In the genomic region with DNA sequence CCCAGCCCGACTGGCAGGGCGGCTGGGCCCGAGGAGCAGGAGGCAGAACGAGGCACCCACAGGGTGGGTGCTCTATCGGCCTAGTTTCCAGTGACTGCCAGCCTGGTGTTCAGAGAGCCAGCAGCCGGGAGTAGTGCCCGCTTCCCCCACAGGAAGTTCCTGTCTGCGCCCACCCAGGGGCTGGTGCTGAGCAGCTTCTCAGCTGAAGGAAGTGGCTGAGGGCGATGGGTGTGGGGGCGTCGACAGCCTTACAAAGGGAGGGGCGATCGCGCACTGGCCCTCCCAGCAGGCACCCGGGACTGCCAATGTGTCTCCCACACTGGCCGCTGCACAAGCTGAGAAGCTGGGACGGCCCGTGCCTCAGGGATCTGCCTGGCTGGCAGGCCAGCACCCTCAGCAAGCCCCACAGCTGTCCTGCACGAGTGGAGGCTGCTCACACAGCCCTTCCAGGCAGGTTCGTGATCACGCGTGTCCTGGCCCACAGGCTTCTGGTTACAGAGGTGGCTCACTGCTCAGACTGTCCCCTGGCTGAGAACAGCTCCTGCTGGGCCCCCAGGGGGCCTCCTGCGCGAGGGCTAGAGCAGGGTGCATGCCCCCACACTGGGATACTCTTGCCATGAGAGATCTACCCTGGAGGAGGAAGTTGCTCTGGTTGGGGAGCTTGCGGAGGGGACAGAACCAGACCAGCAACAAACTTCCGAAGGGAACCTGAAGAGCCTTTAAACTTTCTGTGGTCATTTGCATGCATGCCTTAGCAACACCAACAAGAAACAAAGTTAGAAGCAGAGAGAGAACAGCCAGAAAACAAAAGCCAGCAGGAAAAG, we compare ENCODE assay signal across 9 cellular contexts. TPM values are rescaled to one million over a fixed set of nuclear protein-coding genes. Genes with fewer than 3 reads are reported as not detected.
DNase-seq lines count a peak whose midpoint lies in the region; ATAC-seq and TF ChIP-seq lines count a peak whose summit lies in the region.
"Had no signal": no experiment of that assay in that cellular context is flagged by ENCODE, and none has a peak within 500 bp of the region (broad histone marks: within the 10 kb centered on the region; RNA-seq: fewer than 3 reads in every experiment).

No MANE protein-coding gene starts in this region.

- H3K4me3 Mint-ChIP-seq in activated T-cell treated with anti-CD3 and anti-CD28 coated beads, Interleukin-2, amount 50 U/mL, for 4 hours, result peak overlapping the region; percentile 91

- DNase-seq in NB4 (ENCODE audit: low read depth) (peak; percentile 98), left ventricle myocardium inferior (peak; percentile 55), OCI-M2 (lab: John Stamatoyannopoulos, UW; ENCODE audit: unreplicated experiment) (no peak), NCI-H2107 (lab: John Stamatoyannopoulos, UW) (no peak)
- peak; percentile 57 for DNase-seq in activated T-cell treated with anti-CD3 and anti-CD28 coated beads, Interleukin-2, amount 50 U/mL, for 4 hours
- DNase-seq in stimulated activated CD8-positive, alpha-beta memory T cell treated with anti-CD3 and anti-CD28 coated beads, Interleukin-12 subunit alpha, Interleukin-12 subunit beta, amount 100 ng/mL, for 1 hour (ENCODE audit: low read depth), result peak; percentile 51

- peaks cover 8% of the 10 kb centered on the region for H3K36me3 ChIP-seq in left ventricle myocardium inferior

- no peaks in the 10 kb centered on the region for H3K27me3 ChIP-seq in left ventricle myocardium inferior (ENCODE audit: low read depth)

- H3K9me3 Mint-ChIP-seq in activated T-cell treated with anti-CD3 and anti-CD28 coated beads, Interleukin-2, amount 50 U/mL, for 4 hours, result no peaks in the 10 kb centered on the region

- no peaks in the 10 kb centered on the region for H3K9me3 ChIP-seq in left ventricle myocardium inferior (replicated peaks)

- H3K4me1 Mint-ChIP-seq in activated T-cell treated with anti-CD3 and anti-CD28 coated beads, Interleukin-2, amount 50 U/mL, for 4 hours (ENCODE audit: low read depth), result peaks cover 61% of the 10 kb centered on the region

- peak; percentile 6 for TF ChIP-seq CTCF in NB4 (IDR thresholded peaks at IDR 0.05; ENCODE audit: low read depth, low read length)
- no peak for TF ChIP-seq CTCF in left ventricle myocardium inferior (IDR thresholded peaks at IDR 0.05; ENCODE audit: borderline replicate concordance)

- peak overlapping the region; percentile 85 for H3K27ac ChIP-seq in left ventricle myocardium inferior (replicated peaks)

- peak; percentile 34 for TF ChIP-seq POLR2A in NB4 (IDR thresholded peaks at IDR 0.05; ENCODE audit: extremely low read depth, insufficient read length)

- peaks cover 81% of the 10 kb centered on the region for H3K4me1 ChIP-seq in left ventricle myocardium inferior

- H3K27me3 Mint-ChIP-seq in activated T-cell treated with anti-CD3 and anti-CD28 coated beads, Interleukin-2, amount 50 U/mL, for 4 hours (ENCODE audit: low read depth), result no peaks in the 10 kb centered on the region

- no peaks in the 10 kb centered on the region for H3K36me3 Mint-ChIP-seq in activated T-cell treated with anti-CD3 and anti-CD28 coated beads, Interleukin-2, amount 50 U/mL, for 4 hours (ENCODE audit: insufficient read depth)

- ATAC-seq in activated T-cell treated with anti-CD3 and anti-CD28 coated beads, Interleukin-2, amount 50 U/mL, for 4 hours, result peak; percentile 9 to 12
- no peak for ATAC-seq in GM18909 (IDR thresholded peaks at IDR 0.05; ENCODE audit: poor library complexity, unreplicated experiment)
- ATAC-seq in HG02970 (IDR thresholded peaks at IDR 0.05; ENCODE audit: low FRiP score, unreplicated experiment), result no peak

- H3K4me3 ChIP-seq in NB4 (ENCODE audit: low read depth, low read length), result peak overlapping the region; percentile 95
- peak overlapping the region; percentile 99 for H3K4me3 ChIP-seq in left ventricle myocardium inferior

- intact Hi-C loops in left ventricle myocardium inferior (cut with micrococcal nuclease), result no loop called here

RNA-seq across cellular contexts. Expression of a gene that starts 2.5 kb away (rescaled TPM):
- 10 to 100 TPM; 28.0 to 45.7 (median 30.6) TPM for total RNA-seq in activated T-cell treated with anti-CD3 and anti-CD28 coated beads, Interleukin-2, amount 50 U/mL, for 4 hours
- total RNA-seq in left ventricle myocardium inferior, result 14.2 TPM

RNA-seq across cellular contexts. Expression of a gene that starts 2.6 kb away (rescaled TPM):
- total RNA-seq in activated T-cell treated with anti-CD3 and anti-CD28 coated beads, Interleukin-2, amount 50 U/mL, for 4 hours, result 100 to 1,000 TPM in 2 of 3 donors, 10 to 100 TPM in 1; 96.8 to 129 (median 116) TPM
- total RNA-seq in left ventricle myocardium inferior, result 13.1 TPM

RNA-seq across cellular contexts. Expression of a gene that starts 17.4 kb away (rescaled TPM):
- 1 to 10 TPM in 2 of 3 donors, under 1 TPM in 1; 0.90 to 1.3 (median 1.2) TPM for total RNA-seq in activated T-cell treated with anti-CD3 and anti-CD28 coated beads, Interleukin-2, amount 50 U/mL, for 4 hours
- total RNA-seq in left ventricle myocardium inferior, result 3.1 TPM
- total RNA-seq: NCI-H460 had no signal

RNA-seq across cellular contexts. Expression of a gene that starts 40.8 kb away (rescaled TPM):
- 10 to 100 TPM; 39.0 to 49.2 (median 44.4) TPM for total RNA-seq in activated T-cell treated with anti-CD3 and anti-CD28 coated beads, Interleukin-2, amount 50 U/mL, for 4 hours
- total RNA-seq in left ventricle myocardium inferior, result 25.3 TPM

RNA-seq across cellular contexts. Expression of a gene that starts 52.8 kb away (rescaled TPM):
- total RNA-seq in activated T-cell treated with anti-CD3 and anti-CD28 coated beads, Interleukin-2, amount 50 U/mL, for 4 hours, result 100 to 1,000 TPM; 110 to 147 (median 117) TPM
- 42.6 TPM for total RNA-seq in left ventricle myocardium inferior

Comparison
In these comparisons a context has a peak if more than half of its experiments do, and no peak if none do; other contexts are left out.
1. DNase-seq: peak in NB4 (single experiment), activated T-cell treated with anti-CD3 and anti-CD28 coated beads, Interleukin-2, amount 50 U/mL, for 4 hours (single experiment), left ventricle myocardium inferior (single experiment) and stimulated activated CD8-positive, alpha-beta memory T cell treated with anti-CD3 and anti-CD28 coated beads, Interleukin-12 subunit alpha, Interleukin-12 subunit beta, amount 100 ng/mL, for 1 hour (single experiment); none in OCI-M2 (single experiment) and NCI-H2107 (single experiment).
2. ATAC-seq: peak in activated T-cell treated with anti-CD3 and anti-CD28 coated beads, Interleukin-2, amount 50 U/mL, for 4 hours (2 of 2); none in GM18909 (single experiment) and HG02970 (single experiment).